In genomic region chr9:35112257-35113020, GRCh38 we compare ENCODE assay signal across 8 cellular contexts. TPM values are rescaled to one million over a fixed set of nuclear protein-coding genes. Genes with fewer than 3 reads are reported as not detected.
A peak's percentile ranks its signal among the peaks of the same experiment; 100 is the strongest.
DNase-seq lines count a peak whose midpoint lies in the region; ATAC-seq and TF ChIP-seq lines count a peak whose summit lies in the region.

No MANE protein-coding gene starts in this region.

- WGBS in heart left ventricle, 4 donors, result 79 to 92% (median 86%) methylated on average over 3 of the region's 3 CpGs
- WGBS in thyroid gland, 2 donors, result 68 to 76% methylated on average over 3 of the region's 3 CpGs

- peak overlapping the region in 11 of 12 donors; percentile 71 to 98 (median 86) for H3K27ac ChIP-seq in heart left ventricle
- H3K27ac ChIP-seq in thyroid gland, result peak overlapping the region; percentile 24 to 86 (median 74)

- peaks cover 73% of the 10 kb centered on the region for H3K4me1 Mint-ChIP-seq in brain

- H3K9me3 ChIP-seq in heart left ventricle, result no peaks in the 10 kb centered on the region
- no peaks in the 10 kb centered on the region for H3K9me3 ChIP-seq in thyroid gland

- H3K4me3 Mint-ChIP-seq in brain, result peak overlapping the region; percentile 80 to 93 (median 91)

- peak overlapping the region; percentile 91 to 97 (median 96) for H3K27ac Mint-ChIP-seq in brain

- H3K4me3 ChIP-seq in heart left ventricle, result peak overlapping the region in 4 of 12 donors; percentile 62 to 90 (median 84)
- peak overlapping the region in 1 of 3 donors; percentile 55 for H3K4me3 ChIP-seq in thyroid gland (replicated peaks in 1 of 3)

- H3K4me1 ChIP-seq in heart left ventricle, result peaks cover 3 to 67% (median 49%) of the 10 kb centered on the region in 12 donors
- H3K4me1 ChIP-seq in thyroid gland, result peaks cover 34 to 52% of the 10 kb centered on the region in 2 donors

- H3K27me3 ChIP-seq in heart left ventricle, result no peaks in the 10 kb centered on the region
- H3K27me3 ChIP-seq in thyroid gland, result no peaks in the 10 kb centered on the region

- DNase-seq in heart left ventricle, result peak in 2 of 5 donors; percentile 46 to 59
- DNase-seq in cardiac septum (ENCODE audit: low spot score), result no peak
- peak; percentile 31 to 68 for DNase-seq in lung microvascular endothelial cell (ENCODE audit: low read depth in 2 of 2)
- DNase-seq in thyroid gland, result no peak
- DNase-seq in epidermal melanocyte (ENCODE audit: insufficient read length, low spot score), result no peak

- TF ChIP-seq POLR2A in heart left ventricle (IDR thresholded peaks at IDR 0.05) (no peak), thyroid gland (IDR thresholded peaks at IDR 0.05) (no peak)

- intact Hi-C loops in heart left ventricle (cut with DNase I) (loop anchor here in 6 of 10 donors (5.0 to 10.0 kb wide), 5 partner anchors 52 to 625 kb away; partner anchors contain the start of gene UNC13B (in 2 of the 6)), cardiac septum (cut with DNase I) (loop anchor here (10.0 kb wide), 2 partner anchors 442 to 492 kb away; partner anchors contain the start of gene TESK1), thyroid gland (cut with DNase I) (loop anchor here (10.0 kb wide), 1 partner anchor 442 kb away; no protein-coding TSS in a partner anchor)

- peaks cover 14% of the 10 kb centered on the region for H3K27me3 Mint-ChIP-seq in brain

- ATAC-seq in heart left ventricle (no peak), GM21515 (IDR thresholded peaks at IDR 0.05; ENCODE audit: unreplicated experiment) (no peak), HG03432 (IDR thresholded peaks at IDR 0.05; ENCODE audit: unreplicated experiment) (no peak)

- no peak for TF ChIP-seq CTCF in heart left ventricle (IDR thresholded peaks at IDR 0.05)
- no peak for TF ChIP-seq CTCF in brain (conservative IDR thresholded peaks at IDR 0.05)
- TF ChIP-seq CTCF in thyroid gland (IDR thresholded peaks at IDR 0.05), result no peak

- no peaks in the 10 kb centered on the region for H3K9me3 Mint-ChIP-seq in brain

- peaks cover 0 to 15% (median 11%) of the 10 kb centered on the region in 9 donors for H3K36me3 ChIP-seq in heart left ventricle
- H3K36me3 ChIP-seq in thyroid gland, result peaks cover 5 to 9% of the 10 kb centered on the region in 2 donors

- H3K36me3 Mint-ChIP-seq in brain, result peaks cover 9% of the 10 kb centered on the region

RNA-seq across cellular contexts. Expression of gene ATOSB, which starts 3.2 kb away (rescaled TPM):
- 10 to 100 TPM; 15.9 to 43.3 (median 19.5) TPM for total RNA-seq in heart left ventricle
- polyA plus RNA-seq in heart left ventricle, result 10 to 100 TPM; 15.9 to 42.5 TPM
- total RNA-seq in cardiac septum, result 20.0 TPM
- polyA plus RNA-seq in brain (ENCODE audit: insufficient read depth, low read depth, low replicate concordance), result 16.6 TPM
- total RNA-seq in lung microvascular endothelial cell, result 5.6 and 7.4 TPM in 2 replicates
- total RNA-seq in thyroid gland, result 10 to 100 TPM in 2 of 4 donors, 1 to 10 TPM in 2; 7.8 to 21.0 (median 11.8) TPM

RNA-seq across cellular contexts. Expression of gene STOML2, which starts 9.5 kb away (rescaled TPM):
- 100 to 1,000 TPM; 114 to 162 (median 130) TPM for total RNA-seq in heart left ventricle
- 100 to 1,000 TPM in 1 of 2 donors, 10 to 100 TPM in 1; 78.2 to 177 TPM for polyA plus RNA-seq in heart left ventricle
- 95.2 TPM for total RNA-seq in cardiac septum
- polyA plus RNA-seq in brain (ENCODE audit: insufficient read depth, low read depth, low replicate concordance), result 214 TPM
- 153 and 167 TPM in 2 replicates for total RNA-seq in lung microvascular endothelial cell
- 100 to 1,000 TPM in 1 of 4 donors, 10 to 100 TPM in 3; 72.5 to 130 (median 99.8) TPM for total RNA-seq in thyroid gland

RNA-seq across cellular contexts. Expression of gene PIGO, which starts 16.0 kb away (rescaled TPM):
- total RNA-seq in heart left ventricle (10 to 100 TPM in 2 of 9 donors, 1 to 10 TPM in 7; 7.0 to 13.1 (median 9.1) TPM), cardiac septum (9.3 TPM), lung microvascular endothelial cell (7.2 and 8.7 TPM in 2 replicates), thyroid gland (10 to 100 TPM; 20.8 to 50.5 (median 39.4) TPM)
- polyA plus RNA-seq in heart left ventricle (10 to 100 TPM in 1 of 2 donors, 1 to 10 TPM in 1; 8.6 to 12.0 TPM), brain (ENCODE audit: insufficient read depth, low read depth, low replicate concordance) (39.7 TPM)

RNA-seq across cellular contexts. Expression of gene FANCG, which starts 32.7 kb away (rescaled TPM):
- total RNA-seq in heart left ventricle, result 10 to 100 TPM in 1 of 9 donors, 1 to 10 TPM in 7, under 1 TPM in 1; 0.71 to 11.8 (median 2.9) TPM
- polyA plus RNA-seq in heart left ventricle, result 1 to 10 TPM; 2.3 to 3.4 TPM
- 5.6 TPM for total RNA-seq in cardiac septum
- polyA plus RNA-seq in brain (ENCODE audit: insufficient read depth, low read depth, low replicate concordance), result 79.9 TPM
- total RNA-seq in lung microvascular endothelial cell, result 9.7 and 13.3 TPM in 2 replicates
- 10 to 100 TPM in 3 of 4 donors, 1 to 10 TPM in 1; 8.6 to 13.8 (median 11.8) TPM for total RNA-seq in thyroid gland

RNA-seq across cellular contexts. Expression of gene VCP, which starts 40.0 kb away (rescaled TPM):
- total RNA-seq in heart left ventricle, result 100 to 1,000 TPM; 221 to 411 (median 279) TPM
- polyA plus RNA-seq in heart left ventricle, result 100 to 1,000 TPM; 107 to 251 TPM
- 309 TPM for total RNA-seq in cardiac septum
- polyA plus RNA-seq in brain (ENCODE audit: insufficient read depth, low read depth, low replicate concordance), result 269 TPM
- 443 and 473 TPM in 2 replicates for total RNA-seq in lung microvascular endothelial cell
- total RNA-seq in thyroid gland, result 100 to 1,000 TPM; 150 to 260 (median 233) TPM

Comparison
In these comparisons a context has a peak if more than half of its experiments do, and no peak if none do; other contexts are left out.
1. DNase-seq: peak in lung microvascular endothelial cell (2 of 2); none in cardiac septum (single experiment), thyroid gland (0 of 2) and epidermal melanocyte (single experiment).